In the genomic region with DNA sequence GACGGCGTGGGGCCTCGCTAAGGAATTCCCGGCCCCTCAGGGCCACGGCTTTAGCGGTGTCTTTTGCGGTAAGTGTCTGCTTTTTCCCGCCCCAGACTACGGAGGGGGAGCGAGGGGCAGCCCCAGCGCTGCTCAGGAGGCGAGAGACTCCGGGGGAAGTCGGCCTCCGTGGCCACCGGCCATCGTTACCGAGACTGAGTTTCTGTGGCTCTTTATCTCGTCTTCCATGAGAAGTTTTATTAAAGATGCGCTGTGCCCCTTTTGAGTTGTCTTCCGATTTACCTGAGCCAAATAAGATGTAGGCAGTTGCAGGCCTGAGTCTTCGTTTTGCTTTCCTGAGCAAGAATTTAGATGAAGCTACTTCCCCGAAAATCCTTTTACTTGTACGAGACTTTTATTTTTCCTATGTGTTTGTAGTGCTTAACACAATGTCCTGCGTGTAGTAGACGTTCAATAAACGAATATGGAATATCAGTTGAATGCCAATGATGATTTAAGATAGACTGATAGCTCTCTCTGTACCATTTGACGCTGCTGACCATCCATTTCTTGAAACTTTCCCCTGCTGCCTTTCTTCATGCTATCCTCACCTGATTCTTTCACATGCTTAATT, we compare ENCODE assay signal across 8 cellular contexts. TPM values are rescaled to one million over a fixed set of nuclear protein-coding genes. Genes with fewer than 3 reads are reported as not detected.
DNase-seq lines count a peak whose midpoint lies in the region; ATAC-seq and TF ChIP-seq lines count a peak whose summit lies in the region.

No MANE protein-coding gene starts in this region.

- H3K27ac ChIP-seq in iPS-20b (ENCODE audit: low read length) (peak overlapping the region; percentile 63), thoracic aorta (peak overlapping the region; percentile 97 to 99)

- DNase-seq in WTC11 (ENCODE audit: low spot score) (no peak), thoracic aorta (ENCODE audit: low spot score) (no peak), middle frontal gyrus (ENCODE audit: extremely low spot score, low spot score) (no peak), midbrain (lab: John Stamatoyannopoulos, UW) (no peak)

- H3K27me3 Mint-ChIP-seq in WTC11 (ENCODE audit: low read depth): 0 out of 2 replicates have a peak, but pooled peaks cover 4% of the 10 kb centered on the region

- TF ChIP-seq CTCF in WTC11 (IDR thresholded peaks at IDR 0.05) (no peak), thoracic aorta (IDR thresholded peaks at IDR 0.05) (no peak)

- H3K4me3 ChIP-seq in iPS-20b (ENCODE audit: low read length) (peak overlapping the region; percentile 97), thoracic aorta (peak overlapping the region; percentile 92)

- CTCF ChIA-PET in WTC11 (lab: Charles Lee): interaction anchor here (0.6 to 1.5 kb wide), 7 partner anchors 10 to 651 kb away, joined by 3 to 5 read pairs (median 3); a partner anchor contains a TSS

- H3K36me3 Mint-ChIP-seq in WTC11: no peaks in the 10 kb centered on the region

- 0 out of 2 replicates have a peak, but pooled peaks cover 4% of the 10 kb centered on the region for H3K4me1 ChIP-seq in iPS-20b (ENCODE audit: insufficient read depth, low read length)
- H3K4me1 ChIP-seq in thoracic aorta (ENCODE audit: control insufficient read depth in 1 of 2, low read depth in 2 of 2): peaks cover 22 to 41% of the 10 kb centered on the region in 2 donors

- POLR2A ChIA-PET in WTC11 (lab: Charles Lee): interaction anchor here (0.6 to 3.9 kb wide), 8 partner anchors 13 to 843 kb away, joined by 3 to 24 read pairs (median 4); a partner anchor contains a TSS

- H3K4me1 Mint-ChIP-seq in WTC11: peaks cover 4% of the 10 kb centered on the region

- H3K9me3 Mint-ChIP-seq in WTC11: no peaks in the 10 kb centered on the region

- H3K4me3 Mint-ChIP-seq in WTC11: no peak overlapping the region

- H3K27me3 ChIP-seq in iPS-20b (ENCODE audit: insufficient read depth, low read length) (no peaks in the 10 kb centered on the region), thoracic aorta (replicated peaks; ENCODE audit: insufficient read depth) (no peaks in the 10 kb centered on the region)

- no peaks in the 10 kb centered on the region for H3K9me3 ChIP-seq in iPS-20b (ENCODE audit: insufficient read depth, low read depth, low read length)
- H3K9me3 ChIP-seq in thoracic aorta: no peaks in the 10 kb centered on the region

- ATAC-seq in GM19043 (IDR thresholded peaks at IDR 0.05; ENCODE audit: low read depth, unreplicated experiment): peak; percentile 23
- ATAC-seq in HG03025 (IDR thresholded peaks at IDR 0.05; ENCODE audit: low FRiP score, unreplicated experiment): peak; percentile 11
- ATAC-seq in WTC11: peak; percentile 4
- ATAC-seq in thoracic aorta (ENCODE audit: insufficient number of reproducible peaks, low FRiP score, low read depth): peak; percentile 11
- no peak for ATAC-seq in HG03469 (IDR thresholded peaks at IDR 0.05; ENCODE audit: unreplicated experiment)

- peak overlapping the region; percentile 95; the same call in 1 of the 2 replicates for H3K9ac ChIP-seq in iPS-20b (ENCODE audit: low read depth, low read length)

- H3K27ac Mint-ChIP-seq in WTC11: no peak overlapping the region

- H3K36me3 ChIP-seq in iPS-20b (ENCODE audit: insufficient read depth, low read depth, low read length) (no peaks in the 10 kb centered on the region), thoracic aorta (no peaks in the 10 kb centered on the region)

TF ChIP-seq in WTC11, 78 proteins besides CTCF, POLR2A, EP300 and RAD21:
- TF ChIP-seq, protein P1, sequence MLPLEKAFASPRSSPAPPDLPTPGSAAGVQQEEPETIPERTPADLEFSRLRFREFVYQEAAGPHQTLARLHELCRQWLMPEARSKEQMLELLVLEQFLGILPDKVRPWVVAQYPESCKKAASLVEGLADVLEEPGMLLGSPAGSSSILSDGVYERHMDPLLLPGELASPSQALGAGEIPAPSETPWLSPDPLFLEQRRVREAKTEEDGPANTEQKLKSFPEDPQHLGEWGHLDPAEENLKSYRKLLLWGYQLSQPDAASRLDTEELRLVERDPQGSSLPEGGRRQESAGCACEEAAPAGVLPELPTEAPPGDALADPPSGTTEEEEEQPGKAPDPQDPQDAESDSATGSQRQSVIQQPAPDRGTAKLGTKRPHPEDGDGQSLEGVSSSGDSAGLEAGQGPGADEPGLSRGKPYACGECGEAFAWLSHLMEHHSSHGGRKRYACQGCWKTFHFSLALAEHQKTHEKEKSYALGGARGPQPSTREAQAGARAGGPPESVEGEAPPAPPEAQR (CRISPR knock-in tag; IDR thresholded peaks at IDR 0.05): no peak
- TF ChIP-seq ATF1 (CRISPR knock-in tag; IDR thresholded peaks at IDR 0.05): 0 out of 2 replicates have a peak, but pooled peaks have one; percentile 34

RNA-seq across cellular contexts. Expression of a gene that starts 0.5 kb away (rescaled TPM):
- total RNA-seq in WTC11 (2021) (54.0 to 57.0 TPM (median 55.1 TPM) in 3 replicates), thoracic aorta (10 to 100 TPM; 57.1 to 87.2 TPM)
